2 cellular contexts compared by ENCODE assay signal in genomic region chr10:96321822-96322221, GRCh38.
TF ChIP-seq lines count a peak whose summit lies in the region.

No MANE protein-coding gene starts in this region.

TF ChIP-seq in GM12878, 131 proteins besides CTCF, POLR2A, EP300 and RAD21:
- TF ChIP-seq SP1 (IDR thresholded peaks at IDR 0.05; ENCODE audit: low read depth, low read length) (no peak), CBX3 (IDR thresholded peaks at IDR 0.05; ENCODE audit: borderline replicate concordance, low read depth) (no peak), E2F4 (IDR thresholded peaks at IDR 0.05; ENCODE audit: low read depth, low read length) (no peak), RFX5 (IDR thresholded peaks at IDR 0.05; ENCODE audit: low read depth, low read length) (no peak), HDAC2 (IDR thresholded peaks at IDR 0.05) (no peak), RBBP5 (conservative IDR thresholded peaks at IDR 0.05) (no peak), TCF3 (IDR thresholded peaks at IDR 0.05; ENCODE audit: borderline replicate concordance, insufficient read depth, low read depth, low read length) (no peak), SUZ12 (IDR thresholded peaks at IDR 0.05; ENCODE audit: unreplicated experiment) (no peak), SIX5 (IDR thresholded peaks at IDR 0.05; ENCODE audit: low read depth, low read length, severe bottlenecking) (no peak), CHD1 (IDR thresholded peaks at IDR 0.05; ENCODE audit: low read depth, low read length) (no peak), NFXL1 (IDR thresholded peaks at IDR 0.05; ENCODE audit: borderline replicate concordance) (no peak), EED (IDR thresholded peaks at IDR 0.05; ENCODE audit: low read depth) (no peak), BCLAF1 (IDR thresholded peaks at IDR 0.05) (no peak), JUNB (IDR thresholded peaks at IDR 0.05) (no peak), ZNF24 (IDR thresholded peaks at IDR 0.05) (no peak)

TF ChIP-seq in neural cell, 6 proteins besides CTCF, POLR2A, EP300 and RAD21:
- TF ChIP-seq POLR2AphosphoS5 (IDR thresholded peaks at IDR 0.05) (peak; percentile 68), TAF1 (IDR thresholded peaks at IDR 0.05; ENCODE audit: low read depth) (no peak), REST (IDR thresholded peaks at IDR 0.05; ENCODE audit: borderline replicate concordance) (no peak)
